Comparison of ENCODE assay signal across 8 cellular contexts in genomic region chr2:68250196-68250595, GRCh38. TPM values are rescaled to one million over a fixed set of nuclear protein-coding genes. Genes with fewer than 3 reads are reported as not detected.
A peak's percentile ranks its signal among the peaks of the same experiment; 100 is the strongest.
DNase-seq lines count a peak whose midpoint lies in the region; TF ChIP-seq lines count a peak whose summit lies in the region.

No MANE protein-coding gene starts in this region.

- peak overlapping the region; percentile 87 to 97 for H3K27ac ChIP-seq in testis

- intact Hi-C loops in activated CD4-positive, alpha-beta memory T cell treated with anti-CD3 and anti-CD28 coated beads for 36 hours (cut with micrococcal nuclease): loop anchor here (2.0 to 10.0 kb wide), 4 partner anchors 137 to 657 kb away; no protein-coding TSS in a partner anchor
- intact Hi-C loops in testis (cut with DNase I; ENCODE audit: low total_unique reads): no loop called here

- H3K36me3 ChIP-seq in testis (ENCODE audit: low read depth, missing control alignments): no peaks in the 10 kb centered on the region

- POLR2A ChIA-PET in activated CD4-positive, alpha-beta memory T cell treated with anti-CD3 and anti-CD28 coated beads for 36 hours (lab: Charles Lee): interaction anchor here (0.6 to 0.8 kb wide), 3 partner anchors 11 to 93 kb away, joined by 3 read pairs; no protein-coding TSS in a partner anchor

- H3K9me3 ChIP-seq in iPS-18c (ENCODE audit: control insufficient read depth, insufficient read depth, low read length) (no peaks in the 10 kb centered on the region), testis (no peaks in the 10 kb centered on the region)

- TF ChIP-seq POLR2A in testis (IDR thresholded peaks at IDR 0.05): no peak

- peaks cover 17% of the 10 kb centered on the region for H3K36me3 Mint-ChIP-seq in T-helper 2 cell treated with Interferon-gamma antibody and Interleukin-4, amounts not matched to agents 5 μg/mL and 100 μg/mL, for 36 hours (ENCODE audit: low read depth)
- H3K36me3 Mint-ChIP-seq in activated CD4-positive, alpha-beta memory T cell treated with anti-CD3 and anti-CD28 coated beads for 36 hours: peaks cover 18% of the 10 kb centered on the region

- H3K4me3 Mint-ChIP-seq in T-helper 2 cell treated with Interferon-gamma antibody and Interleukin-4, amounts not matched to agents 5 μg/mL and 100 μg/mL, for 36 hours: peak overlapping the region; percentile 96
- H3K4me3 Mint-ChIP-seq in activated CD4-positive, alpha-beta memory T cell treated with anti-CD3 and anti-CD28 coated beads for 36 hours: peak overlapping the region; percentile 86

- TF ChIP-seq CTCF in testis (IDR thresholded peaks at IDR 0.05): no peak

- CTCF ChIA-PET in activated CD4-positive, alpha-beta memory T cell treated with anti-CD3 and anti-CD28 coated beads for 36 hours (lab: Charles Lee): interaction anchor here (0.6 to 4.3 kb wide), 11 partner anchors 10 to 191 kb away, joined by 3 to 36 read pairs (median 4); partner anchors contain the start of gene PNO1

- H3K4me1 ChIP-seq in testis: peaks cover 24% of the 10 kb centered on the region

- DNase-seq in T-helper 2 cell treated with Interferon-gamma antibody and Interleukin-4, amounts not matched to agents 5 μg/mL and 100 μg/mL, for 36 hours (ENCODE audit: low spot score): no peak
- DNase-seq in T-helper 2 cell (no peak), testis (no peak), C1 segment of cervical spinal cord (lab: John Stamatoyannopoulos, UW) (no peak), ureter (ENCODE audit: low spot score) (no peak)
- DNase-seq in activated CD4-positive, alpha-beta memory T cell treated with anti-CD3 and anti-CD28 coated beads for 36 hours: no peak
- no peak for DNase-seq in stimulated activated CD4-positive, alpha-beta T cell treated with anti-CD3 and anti-CD28 coated beads, Interleukin-4, amount 100 ng/mL, for 1 hour

- 14 to 15% methylated on average over 5 of the region's 5 CpGs for WGBS in testis, 2 donors

- H3K9me3 Mint-ChIP-seq in T-helper 2 cell treated with Interferon-gamma antibody and Interleukin-4, amounts not matched to agents 5 μg/mL and 100 μg/mL, for 36 hours: no peaks in the 10 kb centered on the region
- H3K9me3 Mint-ChIP-seq in activated CD4-positive, alpha-beta memory T cell treated with anti-CD3 and anti-CD28 coated beads for 36 hours: no peaks in the 10 kb centered on the region

- peak overlapping the region; percentile 99 for H3K27ac Mint-ChIP-seq in T-helper 2 cell treated with Interferon-gamma antibody and Interleukin-4, amounts not matched to agents 5 μg/mL and 100 μg/mL, for 36 hours
- H3K27ac Mint-ChIP-seq in activated CD4-positive, alpha-beta memory T cell treated with anti-CD3 and anti-CD28 coated beads for 36 hours: peak overlapping the region; percentile 97

- peak overlapping the region; percentile 91 for H3K4me3 ChIP-seq in iPS-18c (ENCODE audit: insufficient read depth, low read depth, low read length)
- peak overlapping the region in 1 of 2 donors; percentile 90 for H3K4me3 ChIP-seq in testis

- peaks cover 26% of the 10 kb centered on the region for H3K4me1 Mint-ChIP-seq in T-helper 2 cell treated with Interferon-gamma antibody and Interleukin-4, amounts not matched to agents 5 μg/mL and 100 μg/mL, for 36 hours (ENCODE audit: low read depth)
- H3K4me1 Mint-ChIP-seq in activated CD4-positive, alpha-beta memory T cell treated with anti-CD3 and anti-CD28 coated beads for 36 hours (ENCODE audit: low read depth): peaks cover 26% of the 10 kb centered on the region

- H3K27me3 Mint-ChIP-seq in T-helper 2 cell treated with Interferon-gamma antibody and Interleukin-4, amounts not matched to agents 5 μg/mL and 100 μg/mL, for 36 hours (ENCODE audit: low read depth): no peaks in the 10 kb centered on the region
- no peaks in the 10 kb centered on the region for H3K27me3 Mint-ChIP-seq in activated CD4-positive, alpha-beta memory T cell treated with anti-CD3 and anti-CD28 coated beads for 36 hours

- no peaks in the 10 kb centered on the region for H3K27me3 ChIP-seq in testis

RNA-seq across cellular contexts. Expression of gene PPP3R1, which starts 2.1 kb away (rescaled TPM):
- 10 to 100 TPM; 76.2 to 76.6 TPM for total RNA-seq in activated CD4-positive, alpha-beta memory T cell treated with anti-CD3 and anti-CD28 coated beads for 36 hours
- total RNA-seq in testis: 10 to 100 TPM; 35.7 to 37.0 TPM
- polyA plus RNA-seq in testis (ENCODE audit: insufficient read depth, low read depth, low replicate concordance): 45.0 TPM
- total RNA-seq in ureter: 57.7 TPM
